ENCODE assay signal across 2 cellular contexts in the genomic region with DNA sequence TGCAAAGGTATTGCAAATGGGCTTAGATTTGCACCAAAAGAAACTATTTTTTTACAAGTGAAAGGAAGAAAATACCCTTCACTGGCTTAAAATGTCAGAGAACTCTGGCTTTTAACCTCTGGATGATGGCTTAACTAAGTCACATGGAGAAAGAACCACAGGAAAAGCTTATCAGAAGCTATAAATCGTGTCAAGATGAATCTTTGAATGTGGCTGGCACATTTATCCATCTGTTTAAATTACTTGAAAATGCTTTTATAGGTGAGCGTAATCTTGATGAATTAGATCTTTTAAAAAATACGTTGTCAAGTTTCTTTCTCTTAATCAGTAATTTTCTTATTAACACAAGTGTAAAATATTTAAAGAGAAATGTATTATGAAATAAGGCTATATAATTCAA.
TF ChIP-seq lines count a peak whose summit lies in the region.

No MANE protein-coding gene starts in this region.

TF ChIP-seq in GM23338, 12 proteins besides CTCF, POLR2A, EP300 and RAD21:
- TF ChIP-seq ZNF114 (CRISPR knock-in tag; IDR thresholded peaks at IDR 0.05) (no peak), NANOG (IDR thresholded peaks at IDR 0.05; ENCODE audit: borderline replicate concordance) (no peak)
- TF ChIP-seq, protein P1, sequence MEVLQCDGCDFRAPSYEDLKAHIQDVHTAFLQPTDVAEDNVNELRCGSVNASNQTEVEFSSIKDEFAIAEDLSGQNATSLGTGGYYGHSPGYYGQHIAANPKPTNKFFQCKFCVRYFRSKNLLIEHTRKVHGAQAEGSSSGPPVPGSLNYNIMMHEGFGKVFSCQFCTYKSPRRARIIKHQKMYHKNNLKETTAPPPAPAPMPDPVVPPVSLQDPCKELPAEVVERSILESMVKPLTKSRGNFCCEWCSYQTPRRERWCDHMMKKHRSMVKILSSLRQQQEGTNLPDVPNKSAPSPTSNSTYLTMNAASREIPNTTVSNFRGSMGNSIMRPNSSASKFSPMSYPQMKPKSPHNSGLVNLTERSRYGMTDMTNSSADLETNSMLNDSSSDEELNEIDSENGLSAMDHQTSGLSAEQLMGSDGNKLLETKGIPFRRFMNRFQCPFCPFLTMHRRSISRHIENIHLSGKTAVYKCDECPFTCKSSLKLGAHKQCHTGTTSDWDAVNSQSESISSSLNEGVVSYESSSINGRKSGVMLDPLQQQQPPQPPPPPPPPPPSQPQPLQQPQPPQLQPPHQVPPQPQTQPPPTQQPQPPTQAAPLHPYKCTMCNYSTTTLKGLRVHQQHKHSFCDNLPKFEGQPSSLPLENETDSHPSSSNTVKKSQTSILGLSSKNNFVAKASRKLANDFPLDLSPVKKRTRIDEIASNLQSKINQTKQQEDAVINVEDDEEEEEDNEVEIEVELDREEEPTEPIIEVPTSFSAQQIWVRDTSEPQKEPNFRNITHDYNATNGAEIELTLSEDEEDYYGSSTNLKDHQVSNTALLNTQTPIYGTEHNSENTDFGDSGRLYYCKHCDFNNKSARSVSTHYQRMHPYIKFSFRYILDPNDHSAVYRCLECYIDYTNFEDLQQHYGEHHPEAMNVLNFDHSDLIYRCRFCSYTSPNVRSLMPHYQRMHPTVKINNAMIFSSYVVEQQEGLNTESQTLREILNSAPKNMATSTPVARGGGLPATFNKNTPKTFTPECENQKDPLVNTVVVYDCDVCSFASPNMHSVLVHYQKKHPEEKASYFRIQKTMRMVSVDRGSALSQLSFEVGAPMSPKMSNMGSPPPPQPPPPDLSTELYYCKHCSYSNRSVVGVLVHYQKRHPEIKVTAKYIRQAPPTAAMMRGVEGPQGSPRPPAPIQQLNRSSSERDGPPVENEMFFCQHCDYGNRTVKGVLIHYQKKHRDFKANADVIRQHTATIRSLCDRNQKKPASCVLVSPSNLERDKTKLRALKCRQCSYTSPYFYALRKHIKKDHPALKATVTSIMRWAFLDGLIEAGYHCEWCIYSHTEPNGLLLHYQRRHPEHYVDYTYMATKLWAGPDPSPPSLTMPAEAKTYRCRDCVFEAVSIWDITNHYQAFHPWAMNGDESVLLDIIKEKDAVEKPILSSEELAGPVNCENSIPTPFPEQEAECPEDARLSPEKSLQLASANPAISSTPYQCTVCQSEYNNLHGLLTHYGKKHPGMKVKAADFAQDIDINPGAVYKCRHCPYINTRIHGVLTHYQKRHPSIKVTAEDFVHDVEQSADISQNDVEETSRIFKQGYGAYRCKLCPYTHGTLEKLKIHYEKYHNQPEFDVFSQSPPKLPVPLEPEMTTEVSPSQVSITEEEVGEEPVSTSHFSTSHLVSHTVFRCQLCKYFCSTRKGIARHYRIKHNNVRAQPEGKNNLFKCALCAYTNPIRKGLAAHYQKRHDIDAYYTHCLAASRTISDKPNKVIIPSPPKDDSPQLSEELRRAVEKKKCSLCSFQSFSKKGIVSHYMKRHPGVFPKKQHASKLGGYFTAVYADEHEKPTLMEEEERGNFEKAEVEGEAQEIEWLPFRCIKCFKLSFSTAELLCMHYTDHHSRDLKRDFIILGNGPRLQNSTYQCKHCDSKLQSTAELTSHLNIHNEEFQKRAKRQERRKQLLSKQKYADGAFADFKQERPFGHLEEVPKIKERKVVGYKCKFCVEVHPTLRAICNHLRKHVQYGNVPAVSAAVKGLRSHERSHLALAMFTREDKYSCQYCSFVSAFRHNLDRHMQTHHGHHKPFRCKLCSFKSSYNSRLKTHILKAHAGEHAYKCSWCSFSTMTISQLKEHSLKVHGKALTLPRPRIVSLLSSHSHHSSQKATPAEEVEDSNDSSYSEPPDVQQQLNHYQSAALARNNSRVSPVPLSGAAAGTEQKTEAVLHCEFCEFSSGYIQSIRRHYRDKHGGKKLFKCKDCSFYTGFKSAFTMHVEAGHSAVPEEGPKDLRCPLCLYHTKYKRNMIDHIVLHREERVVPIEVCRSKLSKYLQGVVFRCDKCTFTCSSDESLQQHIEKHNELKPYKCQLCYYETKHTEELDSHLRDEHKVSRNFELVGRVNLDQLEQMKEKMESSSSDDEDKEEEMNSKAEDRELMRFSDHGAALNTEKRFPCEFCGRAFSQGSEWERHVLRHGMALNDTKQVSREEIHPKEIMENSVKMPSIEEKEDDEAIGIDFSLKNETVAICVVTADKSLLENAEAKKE (CRISPR knock-in tag; IDR thresholded peaks at IDR 0.05) = no peak

TF ChIP-seq in K562, 482 proteins besides CTCF, POLR2A, EP300 and RAD21:
- no peak for TF ChIP-seq POLR2AphosphoS5 (IDR thresholded peaks at IDR 0.05; ENCODE audit: control insufficient read depth, insufficient read depth, low read depth, low read length)
- TF ChIP-seq ZNF583 (CRISPR knock-in tag; IDR thresholded peaks at IDR 0.05) = no peak
- no peak for TF ChIP-seq SIN3B (IDR thresholded peaks at IDR 0.05; ENCODE audit: low read depth)
- TF ChIP-seq ETV5 (CRISPR knock-in tag; IDR thresholded peaks at IDR 0.05; ENCODE audit: low read depth) = no peak
- no peak for TF ChIP-seq TGIF2 (CRISPR knock-in tag; IDR thresholded peaks at IDR 0.05)
- TF ChIP-seq ZFP36 (IDR thresholded peaks at IDR 0.05; ENCODE audit: low read depth, low read length, partially characterized antibody) = no peak
- TF ChIP-seq SRSF9 (IDR thresholded peaks at IDR 0.05; ENCODE audit: borderline replicate concordance, low read depth, low read length) = no peak
- peak; percentile 80 for TF ChIP-seq MEIS2 (IDR thresholded peaks at IDR 0.05; ENCODE audit: partially characterized antibody)
- TF ChIP-seq, protein P2, sequence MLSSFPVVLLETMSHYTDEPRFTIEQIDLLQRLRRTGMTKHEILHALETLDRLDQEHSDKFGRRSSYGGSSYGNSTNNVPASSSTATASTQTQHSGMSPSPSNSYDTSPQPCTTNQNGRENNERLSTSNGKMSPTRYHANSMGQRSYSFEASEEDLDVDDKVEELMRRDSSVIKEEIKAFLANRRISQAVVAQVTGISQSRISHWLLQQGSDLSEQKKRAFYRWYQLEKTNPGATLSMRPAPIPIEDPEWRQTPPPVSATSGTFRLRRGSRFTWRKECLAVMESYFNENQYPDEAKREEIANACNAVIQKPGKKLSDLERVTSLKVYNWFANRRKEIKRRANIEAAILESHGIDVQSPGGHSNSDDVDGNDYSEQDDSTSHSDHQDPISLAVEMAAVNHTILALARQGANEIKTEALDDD (IDR thresholded peaks at IDR 0.05) = peak; percentile 32; the same call in 1 of the 2 replicates
- no peak for TF ChIP-seq ZNF143 (CRISPR knock-in tag; IDR thresholded peaks at IDR 0.05)
- TF ChIP-seq, protein P3, sequence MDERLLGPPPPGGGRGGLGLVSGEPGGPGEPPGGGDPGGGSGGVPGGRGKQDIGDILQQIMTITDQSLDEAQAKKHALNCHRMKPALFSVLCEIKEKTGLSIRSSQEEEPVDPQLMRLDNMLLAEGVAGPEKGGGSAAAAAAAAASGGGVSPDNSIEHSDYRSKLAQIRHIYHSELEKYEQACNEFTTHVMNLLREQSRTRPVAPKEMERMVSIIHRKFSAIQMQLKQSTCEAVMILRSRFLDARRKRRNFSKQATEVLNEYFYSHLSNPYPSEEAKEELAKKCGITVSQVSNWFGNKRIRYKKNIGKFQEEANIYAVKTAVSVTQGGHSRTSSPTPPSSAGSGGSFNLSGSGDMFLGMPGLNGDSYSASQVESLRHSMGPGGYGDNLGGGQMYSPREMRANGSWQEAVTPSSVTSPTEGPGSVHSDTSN (CRISPR knock-in tag; IDR thresholded peaks at IDR 0.05; ENCODE audit: low read depth) = no peak
- TF ChIP-seq, protein P3 (tag; conservative IDR thresholded peaks at IDR 0.05; ENCODE audit: low read depth) = peak; percentile 74
- no peak for TF ChIP-seq GATAD2B (IDR thresholded peaks at IDR 0.05; ENCODE audit: borderline replicate concordance)
- no peak for TF ChIP-seq ZNF197 (CRISPR knock-in tag; IDR thresholded peaks at IDR 0.05; ENCODE audit: low read depth)
- TF ChIP-seq BDP1 (IDR thresholded peaks at IDR 0.05; ENCODE audit: insufficient read depth, insufficient read length) = no peak
